8 cellular contexts compared by ENCODE assay signal in the genomic region with DNA sequence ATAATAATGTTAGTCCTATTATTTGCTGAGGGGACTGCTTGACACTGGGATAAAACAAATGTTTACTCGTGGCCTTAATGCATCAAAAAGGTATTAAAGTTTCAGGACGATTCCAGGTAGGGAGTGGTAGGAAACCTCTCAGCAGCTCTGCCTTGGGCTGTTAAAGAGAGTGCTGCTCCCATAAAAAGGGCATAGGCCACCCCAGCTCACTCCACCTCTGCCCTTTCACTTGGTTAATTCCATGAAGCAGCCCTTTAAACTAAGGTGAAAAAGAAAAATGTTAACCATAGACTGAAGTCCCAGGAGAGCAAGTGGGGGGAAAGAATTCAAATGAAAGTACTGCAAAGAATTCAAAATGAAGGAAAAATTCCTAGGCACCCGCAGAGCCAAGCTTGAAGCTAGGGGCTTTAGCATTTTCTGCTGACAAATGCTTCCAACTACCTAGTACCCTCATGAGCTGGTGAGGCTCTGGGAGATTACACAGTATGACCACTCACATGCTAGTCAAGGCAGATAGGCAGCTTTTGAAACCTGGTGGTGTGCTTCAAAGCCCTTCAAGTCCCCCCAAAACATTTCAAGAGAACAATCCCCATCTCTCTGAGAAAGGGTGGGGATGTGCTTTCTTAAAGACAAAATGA. TPM values are rescaled to one million over a fixed set of nuclear protein-coding genes. Genes with fewer than 3 reads are reported as not detected.
DNase-seq lines count a peak whose midpoint lies in the region; ATAC-seq, FAIRE-seq and TF ChIP-seq lines count a peak whose summit lies in the region.

No MANE protein-coding gene starts in this region.

- no peak for TF ChIP-seq POLR2A in thyroid gland (IDR thresholded peaks at IDR 0.05)

- no peaks in the 10 kb centered on the region for H3K9me2 ChIP-seq in Karpas-422 (replicated peaks; ENCODE audit: insufficient read depth, low read length)

- 56% methylated on average over 3 of the region's 3 CpGs for WGBS in HUES64
- WGBS in thyroid gland, 2 donors, result 78 to 79% methylated on average over 3 of the region's 3 CpGs

- FAIRE-seq in kidney (lab: Jason Lieb, UNC), result no peak

- ATAC-seq in Right ventricle myocardium superior (ENCODE audit: poor library complexity), result no peak

- H3K4me2 ChIP-seq in Karpas-422 (ENCODE audit: low read depth, low read length, poor library complexity, severe bottlenecking), result no peak overlapping the region

- no peaks in the 10 kb centered on the region for H3K9me3 ChIP-seq in cardiac muscle cell (ENCODE audit: low read depth)
- no peaks in the 10 kb centered on the region for H3K9me3 ChIP-seq in HUES64 (ENCODE audit: insufficient read depth, low read depth, low read length)
- H3K9me3 ChIP-seq in kidney (ENCODE audit: control insufficient read depth in 1 of 2, low read length in 2 of 2), result no peaks in the 10 kb centered on the region
- H3K9me3 ChIP-seq in thyroid gland, result no peaks in the 10 kb centered on the region
- H3K9me3 ChIP-seq in Karpas-422 (ENCODE audit: low read length), result no peaks in the 10 kb centered on the region

- no peak overlapping the region for H3K4me3 ChIP-seq in cardiac muscle cell
- H3K4me3 ChIP-seq in HUES64 (ENCODE audit: low read length), result no peak overlapping the region
- H3K4me3 ChIP-seq in kidney (ENCODE audit: low read length in 2 of 2), result peak overlapping the region; percentile 14 to 26
- peak overlapping the region in 1 of 3 donors; percentile 2 for H3K4me3 ChIP-seq in thyroid gland (replicated peaks in 1 of 3)
- no peak overlapping the region for H3K4me3 ChIP-seq in Karpas-422 (ENCODE audit: low read length)

- no peak overlapping the region for H3K9ac ChIP-seq in HUES64 (ENCODE audit: low read depth, low read length)
- peak overlapping the region; percentile 28 to 67 for H3K9ac ChIP-seq in kidney (ENCODE audit: low read length in 2 of 2)
- H3K9ac ChIP-seq in Karpas-422 (ENCODE audit: low read length), result no peak overlapping the region

- H2AFZ ChIP-seq in Karpas-422 (ENCODE audit: low read length), result no peak overlapping the region

- H3K27me3 ChIP-seq in cardiac muscle cell (peaks cover 13% of the 10 kb centered on the region), HUES64 (ENCODE audit: insufficient read depth, low read length) (peaks cover 11% of the 10 kb centered on the region), thyroid gland (no peaks in the 10 kb centered on the region), Karpas-422 (ENCODE audit: low read length) (no peaks in the 10 kb centered on the region)

- intact Hi-C loops in Right ventricle myocardium superior (cut with DNase I) (no loop called here), kidney (cut with DNase I) (no loop called here), thyroid gland (cut with DNase I) (no loop called here)

- H3K27ac ChIP-seq in cardiac muscle cell, result no peak overlapping the region
- H3K27ac ChIP-seq in HUES64 (ENCODE audit: low read depth, low read length), result peak overlapping the region; percentile 17; the same call in 1 of the 2 replicates
- peak overlapping the region; percentile 71 to 81 for H3K27ac ChIP-seq in kidney (ENCODE audit: low read depth in 2 of 2, low read length in 2 of 2)
- peak overlapping the region; percentile 29 to 76 (median 68) for H3K27ac ChIP-seq in thyroid gland
- no peak overlapping the region for H3K27ac ChIP-seq in Karpas-422 (ENCODE audit: low read length)

- DNase-seq in cardiac muscle cell (ENCODE audit: low read depth in 1 of 2, low spot score in 1 of 2) (peak in 1 of 2 donors; percentile 40), Right ventricle myocardium superior (no peak), kidney (no peak), thyroid gland (no peak), Karpas-422 (no peak), NCI-H2171 treated with DMSO at 0.1 percent for 48 hours (lab: John Stamatoyannopoulos, UW) (no peak)
- no peak for DNase-seq in effector CD8-positive, alpha-beta T cell (lab: John Stamatoyannopoulos, UW)

- TF ChIP-seq CTCF in cardiac muscle cell (IDR thresholded peaks at IDR 0.05; ENCODE audit: low read depth, low read length), result peak; percentile 7
- no peak for TF ChIP-seq CTCF in kidney (IDR thresholded peaks at IDR 0.05; ENCODE audit: borderline replicate concordance, extremely low read depth, insufficient read depth)
- no peak for TF ChIP-seq CTCF in thyroid gland (IDR thresholded peaks at IDR 0.05)

- H3K36me3 ChIP-seq in cardiac muscle cell (no peaks in the 10 kb centered on the region), HUES64 (ENCODE audit: insufficient read depth, low read length) (no peaks in the 10 kb centered on the region), kidney (ENCODE audit: control insufficient read depth in 1 of 2, insufficient read depth in 2 of 2, low read length in 2 of 2) (peaks cover 0 to 2% of the 10 kb centered on the region in 2 donors), thyroid gland (no peaks in the 10 kb centered on the region), Karpas-422 (ENCODE audit: insufficient read depth, low read length) (no peaks in the 10 kb centered on the region)

- no peaks in the 10 kb centered on the region for H4K20me1 ChIP-seq in Karpas-422 (ENCODE audit: insufficient read depth, low read depth, low read length)

- no peaks in the 10 kb centered on the region for H3K79me2 ChIP-seq in Karpas-422 (ENCODE audit: low read length)

- H3K4me1 ChIP-seq in cardiac muscle cell (ENCODE audit: low read depth) (no peaks in the 10 kb centered on the region), HUES64 (ENCODE audit: insufficient read depth, low read length) (peaks cover 18% of the 10 kb centered on the region), kidney (ENCODE audit: control insufficient read depth in 1 of 2, insufficient read depth in 1 of 2, low read depth in 1 of 2, low read length in 2 of 2) (peaks cover 50 to 61% of the 10 kb centered on the region in 2 donors), thyroid gland (peaks cover 79% of the 10 kb centered on the region in 2 donors), Karpas-422 (ENCODE audit: low read length) (no peaks in the 10 kb centered on the region)

RNA-seq across cellular contexts. Expression of a gene that starts 8.5 kb away (rescaled TPM):
- total RNA-seq in cardiac muscle cell (0.28 and 0.30 TPM in 2 replicates), Right ventricle myocardium superior (50.9 TPM), kidney (100 TPM), thyroid gland (100 to 1,000 TPM in 3 of 4 donors, 10 to 100 TPM in 1; 96.3 to 155 (median 125) TPM)
- polyA plus RNA-seq in cardiac muscle cell (not detected in 2 replicates), kidney (ENCODE audit: insufficient read depth, low read depth, low replicate concordance) (23.5 TPM)
- 0.10 TPM for polyA plus RNA-seq in HUES64 (2013, experiment 1 of 2)
- polyA plus RNA-seq in HUES64 (2013, experiment 2 of 2), result 0.25 TPM
- total RNA-seq in Karpas-422 (2014; rRNA removed; shearing (Covaris generic); ENCODE audit: low replicate concordance), result 0.04 TPM in 1 of 2 replicates, not detected in the other

Comparison
In these comparisons a context has a peak if more than half of its experiments do, and no peak if none do; other contexts are left out.
1. RNA of a gene that starts 8.5 kb away (total RNA-seq): 96.3 to 155 TPM in thyroid gland, 100 TPM in kidney (single experiment) and 50.9 TPM in Right ventricle myocardium superior (single experiment); 0.28 to 0.30 TPM in cardiac muscle cell and 0.04 TPM in Karpas-422; every median in the first group is over 10 times any median in the second.
2. H3K27ac ChIP-seq: peak in HUES64 (single experiment), kidney (2 of 2) and thyroid gland (3 of 3); none in cardiac muscle cell (single experiment) and Karpas-422 (single experiment).
3. H3K4me3 ChIP-seq: peak in kidney (2 of 2); none in cardiac muscle cell (single experiment), HUES64 (single experiment) and Karpas-422 (single experiment).
4. H3K9ac ChIP-seq: peak in kidney (2 of 2); none in HUES64 (single experiment) and Karpas-422 (single experiment).